ENCODE assay signal across 9 cellular contexts in the genomic region with DNA sequence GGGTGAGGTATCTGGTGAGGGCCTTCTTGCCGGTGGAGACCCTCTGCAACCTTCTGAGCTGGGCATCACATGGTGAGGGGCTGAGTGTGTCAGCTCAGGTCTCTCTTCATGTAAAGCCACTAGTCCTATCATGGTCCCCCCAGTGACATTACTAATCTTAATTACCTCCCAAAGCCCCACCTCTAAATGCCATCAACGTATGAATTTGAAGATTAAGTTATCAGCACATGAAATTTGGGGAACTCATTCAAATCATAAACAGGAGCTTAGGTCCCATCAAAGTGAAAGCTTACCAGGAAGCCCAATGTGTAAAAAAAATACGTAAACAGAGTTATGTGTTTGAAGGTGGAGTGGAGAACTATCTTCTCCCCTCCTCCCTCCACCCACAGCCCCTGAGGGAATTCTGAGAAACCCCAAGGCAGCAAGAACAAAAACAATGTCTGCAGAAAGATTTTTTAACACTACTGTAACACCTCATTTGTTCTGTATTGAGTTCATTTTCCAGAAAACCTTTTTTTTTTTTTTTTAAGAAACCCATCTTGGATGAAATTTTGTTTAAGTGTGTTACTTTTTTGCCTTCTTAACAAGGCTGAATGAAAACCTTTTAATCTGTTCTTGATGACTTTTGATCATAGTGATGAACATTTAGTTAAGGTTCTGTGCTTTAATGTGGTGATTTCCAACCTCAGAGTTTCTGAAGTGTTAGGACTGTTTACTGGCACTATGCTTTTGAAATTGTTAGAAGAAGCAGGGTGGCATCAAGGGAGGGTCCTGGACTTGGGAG. TPM values are rescaled to one million over a fixed set of nuclear protein-coding genes. Genes with fewer than 3 reads are reported as not detected.
DNase-seq lines count a peak whose midpoint lies in the region; ATAC-seq and TF ChIP-seq lines count a peak whose summit lies in the region.
"Had no signal": no experiment of that assay in that cellular context is flagged by ENCODE, and none has a peak within 500 bp of the region (broad histone marks: within the 10 kb centered on the region; RNA-seq: fewer than 3 reads in every experiment).

No MANE protein-coding gene starts in this region.

- no peak overlapping the region for H2AFZ ChIP-seq in Loucy (ENCODE audit: low read length)

- peak overlapping the region; percentile 68 to 97 (median 86) for H3K27ac Mint-ChIP-seq in CD8-positive, alpha-beta memory T cell
- H3K27ac Mint-ChIP-seq in effector memory CD8-positive, alpha-beta T cell: peak overlapping the region; percentile 73 to 85
- H3K27ac Mint-ChIP-seq: mesothelial cell of epicardium had no signal

- H3K4me1 Mint-ChIP-seq in CD8-positive, alpha-beta memory T cell: peaks cover 80 to 93% (median 92%) of the 10 kb centered on the region in 3 donors
- peaks cover 58 to 72% of the 10 kb centered on the region in 2 donors for H3K4me1 Mint-ChIP-seq in effector memory CD8-positive, alpha-beta T cell (ENCODE audit: low read depth in 2 of 2)

- peak overlapping the region; percentile 3 for H3K4me3 ChIP-seq in CD8-positive, alpha-beta memory T cell (ENCODE audit: low read length)
- H3K4me3 ChIP-seq in Loucy (ENCODE audit: low read length, poor library complexity, severe bottlenecking) (peak overlapping the region; percentile 50), ascending aorta (peak overlapping the region in 1 of 2 donors; percentile 0)

- peaks cover 17% of the 10 kb centered on the region; the same call in 1 of the 2 replicates for H3K79me2 ChIP-seq in Loucy (ENCODE audit: insufficient read depth, low read length)

- peak; percentile 36 for ATAC-seq in GM19463 (IDR thresholded peaks at IDR 0.05; ENCODE audit: unreplicated experiment)
- ATAC-seq in effector memory CD8-positive, alpha-beta T cell (replicated peaks): peak; percentile 65
- no peak for ATAC-seq in GM21576 (IDR thresholded peaks at IDR 0.05; ENCODE audit: unreplicated experiment)
- no peak for ATAC-seq in GM19328 (IDR thresholded peaks at IDR 0.05; ENCODE audit: unreplicated experiment)

- H3K36me3 Mint-ChIP-seq in CD8-positive, alpha-beta memory T cell: peaks cover 0 to 4% (median 0%) of the 10 kb centered on the region in 3 donors
- peaks cover 12% of the 10 kb centered on the region for H3K36me3 Mint-ChIP-seq in effector memory CD8-positive, alpha-beta T cell (ENCODE audit: insufficient read depth)
- H3K36me3 Mint-ChIP-seq: mesothelial cell of epicardium had no signal

- POLR2A ChIA-PET in CD8-positive, alpha-beta memory T cell (lab: Charles Lee): interaction anchor here (1.1 to 2.5 kb wide), 3 partner anchors 19 to 38 kb away, joined by 4 to 24 read pairs (median 5); a partner anchor contains a TSS

- peaks cover 68% of the 10 kb centered on the region for H3K4me1 ChIP-seq in CD8-positive, alpha-beta memory T cell (ENCODE audit: insufficient read depth, low read length)
- H3K4me1 ChIP-seq in Loucy (ENCODE audit: insufficient read depth, low read length, poor library complexity, severe bottlenecking) (peaks cover 28% of the 10 kb centered on the region), ascending aorta (peaks cover 0 to 16% of the 10 kb centered on the region in 2 donors)

- no peak overlapping the region for H3K9ac ChIP-seq in Loucy (ENCODE audit: low read depth, low read length, poor library complexity, severe bottlenecking)

- H3K36me3 ChIP-seq in CD8-positive, alpha-beta memory T cell (ENCODE audit: insufficient read depth, low read length): no peaks in the 10 kb centered on the region
- no peaks in the 10 kb centered on the region for H3K36me3 ChIP-seq in Loucy (ENCODE audit: insufficient read depth, low read length)
- no peaks in the 10 kb centered on the region for H3K36me3 ChIP-seq in ascending aorta

- no peaks in the 10 kb centered on the region for H3K27me3 Mint-ChIP-seq in CD8-positive, alpha-beta memory T cell
- no peaks in the 10 kb centered on the region for H3K27me3 Mint-ChIP-seq in effector memory CD8-positive, alpha-beta T cell

- peak in 2 of 5 donors; percentile 57 to 70 for DNase-seq in CD8-positive, alpha-beta memory T cell
- DNase-seq in effector memory CD8-positive, alpha-beta T cell: no peak
- DNase-seq in ascending aorta (ENCODE audit: low spot score in 2 of 2) (no peak), CD1c-positive myeloid dendritic cell (ENCODE audit: extremely low spot score) (no peak)

- H3F3A ChIP-seq in Loucy (ENCODE audit: low read depth): no peaks in the 10 kb centered on the region

- peak overlapping the region; percentile 40 to 76 (median 67) for H3K4me3 Mint-ChIP-seq in CD8-positive, alpha-beta memory T cell
- H3K4me3 Mint-ChIP-seq in effector memory CD8-positive, alpha-beta T cell: peak overlapping the region; percentile 35 to 43
- H3K4me3 Mint-ChIP-seq: mesothelial cell of epicardium had no signal

- peaks cover 4% of the 10 kb centered on the region for H4K20me1 ChIP-seq in Loucy (ENCODE audit: insufficient read depth, low read length, poor library complexity, severe bottlenecking)

- H3K27ac ChIP-seq in CD8-positive, alpha-beta memory T cell (ENCODE audit: low read depth, low read length): peak overlapping the region; percentile 25
- peak overlapping the region in 1 of 2 donors; percentile 54 for H3K27ac ChIP-seq in ascending aorta

- no peaks in the 10 kb centered on the region for H3K9me3 Mint-ChIP-seq in CD8-positive, alpha-beta memory T cell
- no peaks in the 10 kb centered on the region for H3K9me3 Mint-ChIP-seq in effector memory CD8-positive, alpha-beta T cell
- H3K9me3 Mint-ChIP-seq: mesothelial cell of epicardium had no signal

- no peaks in the 10 kb centered on the region for H3K9me3 ChIP-seq in CD8-positive, alpha-beta memory T cell (ENCODE audit: low read length)
- no peaks in the 10 kb centered on the region for H3K9me3 ChIP-seq in Loucy (ENCODE audit: insufficient read depth, low read depth, low read length)
- H3K9me3 ChIP-seq in ascending aorta: no peaks in the 10 kb centered on the region

- no peaks in the 10 kb centered on the region for H3K9me2 ChIP-seq in Loucy (replicated peaks; ENCODE audit: low read depth, low read length)

- CTCF ChIA-PET in CD8-positive, alpha-beta memory T cell (lab: Charles Lee): interaction anchor here (0.7 to 1.9 kb wide), 6 partner anchors 11 to 195 kb away, joined by 3 to 10 read pairs (median 4); a partner anchor contains a TSS

- peak overlapping the region; percentile 66 for H3K4me2 ChIP-seq in Loucy (ENCODE audit: low read depth, low read length, poor library complexity, severe bottlenecking)

- no peak for TF ChIP-seq CTCF in Loucy (conservative IDR thresholded peaks at IDR 0.05; ENCODE audit: low read length)
- TF ChIP-seq CTCF in ascending aorta (IDR thresholded peaks at IDR 0.05): no peak

- intact Hi-C loops in ascending aorta (cut with DNase I): no loop called here

- no peaks in the 10 kb centered on the region for H3K27me3 ChIP-seq in CD8-positive, alpha-beta memory T cell (ENCODE audit: insufficient read depth, low read length, poor library complexity, severe bottlenecking)
- H3K27me3 ChIP-seq in Loucy (ENCODE audit: insufficient read depth, low read length, poor library complexity, severe bottlenecking) (no peaks in the 10 kb centered on the region), ascending aorta (no peaks in the 10 kb centered on the region)

RNA-seq across cellular contexts. Expression of a gene that starts 19.1 kb away (rescaled TPM):
- 10 to 100 TPM; 57.0 to 58.0 TPM for total RNA-seq in CD8-positive, alpha-beta memory T cell
- polyA plus RNA-seq in CD8-positive, alpha-beta memory T cell: 68.4 TPM
- total RNA-seq in ascending aorta: 39.8 TPM

Comparison
In these comparisons a context has a peak if more than half of its experiments do, and no peak if none do; other contexts are left out.
1. ATAC-seq: peak in GM19463 (single experiment) and effector memory CD8-positive, alpha-beta T cell (single experiment); none in GM21576 (single experiment) and GM19328 (single experiment).